In genomic region chr1:187245201-187245600, GRCh38 we compare ENCODE assay signal across 22 cellular contexts.
"Had no signal": no experiment of that assay in that cellular context is flagged by ENCODE, and none has a peak within 500 bp of the region (broad histone marks: within the 10 kb centered on the region; RNA-seq: fewer than 3 reads in every experiment).

No MANE protein-coding gene starts in this region.

- H3K4me1 ChIP-seq: left ventricle myocardium inferior, lower lobe of right lung, neural progenitor cell, parathyroid adenoma, right lobe of liver, tibial nerve, upper lobe of right lung, uterus had no signal

- H3K4me3 Mint-ChIP-seq: immature natural killer cell; natural killer cell treated with Interleukin-12 subunit alpha and Interleukin-12 subunit beta and Interleukin-15 and Interleukin-18, amount 100 ng/mL, for 72 hours; neural progenitor cell; stimulated activated naive B cell treated with anti-CD40 and anti-IgM and Interleukin-4, amounts not matched to agents 10 μg/mL and 1 μg/mL and 100 μg/mL, for 72 hours; stimulated activated naive CD8-positive, alpha-beta T cell treated with anti-CD3 and anti-CD28 coated beads, Interleukin-15, Interleukin-2, amounts not matched to agents 100 ng/mL and 50 ng/mL, for 24 hours had no signal

- H3K27me3 Mint-ChIP-seq: natural killer cell treated with Interleukin-12 subunit alpha and Interleukin-12 subunit beta and Interleukin-15 and Interleukin-18, amount 100 ng/mL, for 72 hours; progenitor cell of endocrine pancreas; stimulated activated naive B cell treated with anti-CD40 and anti-IgM and Interleukin-4, amounts not matched to agents 10 μg/mL and 1 μg/mL and 100 μg/mL, for 72 hours; stimulated activated naive CD8-positive, alpha-beta T cell treated with anti-CD3 and anti-CD28 coated beads, Interleukin-15, Interleukin-2, amounts not matched to agents 100 ng/mL and 50 ng/mL, for 24 hours had no signal

- H3K4me2 ChIP-seq: neural progenitor cell had no signal

- H3K27me3 ChIP-seq: dorsolateral prefrontal cortex, neural progenitor cell, right lobe of liver, tibial nerve, upper lobe of right lung, uterus had no signal

- H3K36me3 ChIP-seq: left ventricle myocardium inferior, lower lobe of right lung, neural progenitor cell, right lobe of liver, thoracic aorta, tibial nerve, upper lobe of right lung, uterus had no signal

- H2AFZ ChIP-seq: neural progenitor cell, parathyroid adenoma had no signal

- H3K36me3 Mint-ChIP-seq: neural progenitor cell; stimulated activated naive B cell treated with anti-CD40 and anti-IgM and Interleukin-4, amounts not matched to agents 10 μg/mL and 1 μg/mL and 100 μg/mL, for 72 hours had no signal

- DNase-seq: effector CD4-positive, alpha-beta T cell; hypothalamus; immature natural killer cell; islet precursor cell; left colon; left ventricle myocardium inferior; lower lobe of right lung; right lobe of liver; small intestine; stimulated activated CD4-positive, alpha-beta T cell treated with anti-CD3 and anti-CD28 coated beads, Interleukin-15, amount 100 ng/mL, for 24 hours; stimulated activated CD4-positive, alpha-beta T cell treated with anti-CD3 and anti-CD28 coated beads, Interleukin-2, amount 100 ng/mL, for 48 hours; stimulated activated naive B cell treated with anti-CD40 and anti-IgM and Interleukin-4, amounts not matched to agents 10 μg/mL and 1 μg/mL and 100 μg/mL, for 72 hours; upper lobe of right lung; uterus had no signal

- H3K4me1 Mint-ChIP-seq: immature natural killer cell; neural progenitor cell; stimulated activated naive B cell treated with anti-CD40 and anti-IgM and Interleukin-4, amounts not matched to agents 10 μg/mL and 1 μg/mL and 100 μg/mL, for 72 hours had no signal

- ATAC-seq: left colon; natural killer cell treated with Interleukin-12 subunit alpha and Interleukin-12 subunit beta and Interleukin-15 and Interleukin-18, amount 100 ng/mL, for 72 hours; right lobe of liver; stimulated activated naive B cell treated with anti-CD40 and anti-IgM and Interleukin-4, amounts not matched to agents 10 μg/mL and 1 μg/mL and 100 μg/mL, for 72 hours had no signal

- H3K27ac Mint-ChIP-seq: immature natural killer cell; natural killer cell treated with Interleukin-12 subunit alpha and Interleukin-12 subunit beta and Interleukin-15 and Interleukin-18, amount 100 ng/mL, for 72 hours; neural progenitor cell; progenitor cell of endocrine pancreas; stimulated activated naive B cell treated with anti-CD40 and anti-IgM and Interleukin-4, amounts not matched to agents 10 μg/mL and 1 μg/mL and 100 μg/mL, for 72 hours; stimulated activated naive CD8-positive, alpha-beta T cell treated with anti-CD3 and anti-CD28 coated beads, Interleukin-15, Interleukin-2, amounts not matched to agents 100 ng/mL and 50 ng/mL, for 24 hours had no signal

- H3K27ac ChIP-seq: dorsolateral prefrontal cortex, left ventricle myocardium inferior, lower lobe of right lung, neural progenitor cell, parathyroid adenoma, right lobe of liver, thoracic aorta, tibial nerve, upper lobe of right lung, uterus had no signal

- H3K79me2 ChIP-seq: parathyroid adenoma had no signal

- H3K4me3 ChIP-seq: dorsolateral prefrontal cortex, left ventricle myocardium inferior, lower lobe of right lung, neural progenitor cell, right lobe of liver, thoracic aorta, tibial nerve, upper lobe of right lung, uterus had no signal
